In genomic region chr7:76037310-76037709, GRCh38 we compare ENCODE assay signal across 17 cellular contexts. TPM values are rescaled to one million over a fixed set of nuclear protein-coding genes. Genes with fewer than 3 reads are reported as not detected.
A peak's percentile ranks its signal among the peaks of the same experiment; 100 is the strongest.
DNase-seq lines count a peak whose midpoint lies in the region; ATAC-seq and TF ChIP-seq lines count a peak whose summit lies in the region.
"Had no signal": no experiment of that assay in that cellular context is flagged by ENCODE, and none has a peak within 500 bp of the region (broad histone marks: within the 10 kb centered on the region; RNA-seq: fewer than 3 reads in every experiment).

No MANE protein-coding gene starts in this region.

- H3K9me3 ChIP-seq in PC-3 (ENCODE audit: low read length) (no peaks in the 10 kb centered on the region), osteoblast (ENCODE audit: low read depth, low read length) (no peaks in the 10 kb centered on the region), MM.1S (replicated peaks; ENCODE audit: insufficient read depth, low read length) (no peaks in the 10 kb centered on the region)
- H3K9me3 ChIP-seq: uterus had no signal

- no peak overlapping the region for H2AFZ ChIP-seq in PC-3 (ENCODE audit: low read length)
- no peak overlapping the region for H2AFZ ChIP-seq in osteoblast (ENCODE audit: low read length)
- H2AFZ ChIP-seq in MM.1S (ENCODE audit: low read length): no peak overlapping the region
- H2AFZ ChIP-seq: GM23338 had no signal

- H3K9me2 ChIP-seq in PC-3 (replicated peaks; ENCODE audit: low read length) (no peaks in the 10 kb centered on the region), MM.1S (replicated peaks; ENCODE audit: insufficient read depth, low read length) (no peaks in the 10 kb centered on the region)

- H3F3A ChIP-seq in PC-3 (ENCODE audit: low read length, unreplicated experiment) (no peaks in the 10 kb centered on the region), MM.1S (ENCODE audit: insufficient read depth, low read length) (no peaks in the 10 kb centered on the region)

- H3K4me2 ChIP-seq in PC-3 (ENCODE audit: low read length) (no peak overlapping the region), osteoblast (ENCODE audit: insufficient read depth, low read length) (peak overlapping the region; percentile 4), MM.1S (ENCODE audit: low read depth, low read length) (no peak overlapping the region)
- H3K4me2 ChIP-seq: GM23338 had no signal

- H3K27ac ChIP-seq in PC-3 (ENCODE audit: low read length) (no peak overlapping the region), osteoblast (ENCODE audit: low read depth, low read length) (peak overlapping the region; percentile 30), MM.1S (ENCODE audit: low read length) (no peak overlapping the region)
- H3K27ac ChIP-seq: SK-N-MC, uterus had no signal

- H3K4me3 ChIP-seq in PC-3 (ENCODE audit: low read length) (no peak overlapping the region), fibroblast of pulmonary artery (replicated peaks; ENCODE audit: low read depth, low read length) (no peak overlapping the region), osteoblast (ENCODE audit: insufficient read depth, low read length) (no peak overlapping the region), MM.1S (ENCODE audit: low read length) (no peak overlapping the region)
- H3K4me3 ChIP-seq: GM23338, SK-N-MC, uterus had no signal

- H3K9ac ChIP-seq in PC-3 (ENCODE audit: low read length) (no peak overlapping the region), MM.1S (ENCODE audit: low read length) (no peak overlapping the region)

- TF ChIP-seq CTCF in PC-3 (conservative IDR thresholded peaks at IDR 0.05; ENCODE audit: low read depth, low read length) (no peak), fibroblast of pulmonary artery (IDR thresholded peaks at IDR 0.05; ENCODE audit: low read length, missing control alignments) (no peak), osteoblast (IDR thresholded peaks at IDR 0.05; ENCODE audit: extremely low read depth, low read depth, low read length) (no peak), MM.1S (IDR thresholded peaks at IDR 0.05; ENCODE audit: low read length) (no peak)

- ATAC-seq in PC-3 (peak; percentile 70), GM21367 (IDR thresholded peaks at IDR 0.05; ENCODE audit: unreplicated experiment) (no peak)
- ATAC-seq: GM23338; stimulated activated memory B cell treated with anti-CD40 and anti-IgM and Interleukin-4, amounts not matched to agents 10 μg/mL and 1 μg/mL and 100 μg/mL, for 72 hours had no signal

- BruUV-seq in PC-3 (replicated peaks; lab: Mats Ljungman, UMichigan): no TSS peak

- peak; percentile 51 for DNase-seq in Ammon's horn (ENCODE audit: low spot score)
- DNase-seq in PC-3: peak; percentile 11
- peak; percentile 27 for DNase-seq in fibroblast of pulmonary artery (ENCODE audit: low read depth)
- peak; percentile 95 for DNase-seq in osteoblast (ENCODE audit: insufficient read length, low spot score, missing footprints)
- DNase-seq in pons (ENCODE audit: low spot score): no peak
- DNase-seq in effector CD4-positive, alpha-beta T cell: no peak
- no peak for DNase-seq in MM.1S
- DNase-seq: caudate nucleus; CD4-positive, CD25-positive, alpha-beta regulatory T cell; NCI-H2171; NK-92 treated with Interleukin-12 subunit alpha and Interleukin-12 subunit beta, amount 100 ng/mL, for 24 hours; stimulated activated CD4-positive, alpha-beta T cell treated with anti-CD3 and anti-CD28 coated beads, Interleukin-2, amount 100 ng/mL, for 48 hours had no signal

- no peaks in the 10 kb centered on the region for H3K4me1 ChIP-seq in PC-3 (ENCODE audit: insufficient read depth, low read length)
- peaks cover 11% of the 10 kb centered on the region for H3K4me1 ChIP-seq in osteoblast (ENCODE audit: insufficient read depth, low read length)
- H3K4me1 ChIP-seq in MM.1S (ENCODE audit: low read length): no peaks in the 10 kb centered on the region
- H3K4me1 ChIP-seq: uterus had no signal

- H3K27me3 ChIP-seq in PC-3 (ENCODE audit: low read length) (no peaks in the 10 kb centered on the region), osteoblast (ENCODE audit: insufficient read depth, low read length) (no peaks in the 10 kb centered on the region), MM.1S (replicated peaks; ENCODE audit: insufficient read depth, low read length) (no peaks in the 10 kb centered on the region)
- H3K27me3 ChIP-seq: uterus had no signal

- intact Hi-C loops in PC-3 (cut with micrococcal nuclease): no loop called here

- H4K20me1 ChIP-seq in PC-3 (ENCODE audit: low read length): no peaks in the 10 kb centered on the region
- H4K20me1 ChIP-seq in osteoblast (ENCODE audit: insufficient read depth, low read length): peaks cover 23% of the 10 kb centered on the region
- no peaks in the 10 kb centered on the region for H4K20me1 ChIP-seq in MM.1S (ENCODE audit: insufficient read depth, low read length)

- POLR2A ChIA-PET in PC-3 (lab: Charles Lee; ENCODE audit: unreplicated experiment): no interaction called here

- CTCF ChIA-PET in PC-3 (lab: Charles Lee): no interaction called here

- H3K79me2 ChIP-seq in PC-3 (ENCODE audit: low read length) (no peaks in the 10 kb centered on the region), osteoblast (ENCODE audit: insufficient read depth, low read length) (peaks cover 37% of the 10 kb centered on the region), MM.1S (ENCODE audit: low read length) (no peaks in the 10 kb centered on the region)

- H3K36me3 ChIP-seq in PC-3 (ENCODE audit: low read depth, low read length) (no peaks in the 10 kb centered on the region), osteoblast (ENCODE audit: insufficient read depth, low read length) (no peaks in the 10 kb centered on the region), MM.1S (replicated peaks; ENCODE audit: insufficient read depth, low read length) (no peaks in the 10 kb centered on the region)
- H3K36me3 ChIP-seq: uterus had no signal

RNA-seq across cellular contexts. Expression of gene STYXL1, which starts 10.5 kb away (rescaled TPM):
- 57.4 and 61.3 TPM in 2 replicates for total RNA-seq in PC-3 (2014; rRNA removed)
- total RNA-seq in osteoblast: 23.9 and 27.7 TPM in 2 replicates

RNA-seq across cellular contexts. Expression of gene MDH2, which starts 10.6 kb away (rescaled TPM):
- total RNA-seq in PC-3 (2014; rRNA removed) (163 and 174 TPM in 2 replicates), osteoblast (32.7 and 36.6 TPM in 2 replicates)

RNA-seq across cellular contexts. Expression of gene TMEM120A, which starts 42.9 kb away (rescaled TPM):
- total RNA-seq in PC-3 (2014; rRNA removed) (17.9 and 18.6 TPM in 2 replicates), osteoblast (25.3 and 32.1 TPM in 2 replicates)

Comparison
In these comparisons a context has a peak if more than half of its experiments do, and no peak if none do; other contexts are left out.
1. DNase-seq: peak in Ammon's horn (single experiment), PC-3 (single experiment), fibroblast of pulmonary artery (single experiment) and osteoblast (single experiment); none in pons (single experiment), effector CD4-positive, alpha-beta T cell (single experiment) and MM.1S (single experiment).